Comparison of ENCODE assay signal across 1 cellular context in genomic region chr12:114799574-114800487, GRCh38.
TF ChIP-seq lines count a peak whose summit lies in the region.

No MANE protein-coding gene starts in this region.

TF ChIP-seq in HepG2, 621 proteins besides CTCF, POLR2A, EP300 and RAD21 (continued from another document and continues in another):
- TF ChIP-seq E2F2 (CRISPR knock-in tag; IDR thresholded peaks at IDR 0.05; ENCODE audit: borderline replicate concordance) (no peak), ZBTB20 (CRISPR knock-in tag; IDR thresholded peaks at IDR 0.05; ENCODE audit: borderline replicate concordance, low read depth) (peak; percentile 68; the same call in 1 of the 2 replicates), ZBTB33 (CRISPR knock-in tag; IDR thresholded peaks at IDR 0.05) (peak; percentile 78), ZNF562 (CRISPR knock-in tag; IDR thresholded peaks at IDR 0.05; ENCODE audit: borderline replicate concordance) (no peak), ZNF362 (CRISPR knock-in tag; IDR thresholded peaks at IDR 0.05; ENCODE audit: borderline replicate concordance) (peak; percentile 81), RFXANK (CRISPR knock-in tag; IDR thresholded peaks at IDR 0.05) (no peak), FOXK2 (IDR thresholded peaks at IDR 0.05) (no peak; the same call in 1 of the 2 replicates), JUND (CRISPR knock-in tag; IDR thresholded peaks at IDR 0.05) (peak; percentile 77), MAF1 (CRISPR knock-in tag; IDR thresholded peaks at IDR 0.05; ENCODE audit: borderline replicate concordance) (peak; percentile 65; the same call in 1 of the 2 replicates), THAP11 (CRISPR knock-in tag; IDR thresholded peaks at IDR 0.05) (peak; percentile 82), ZNF614 (CRISPR knock-in tag; IDR thresholded peaks at IDR 0.05; ENCODE audit: borderline replicate concordance) (peak; percentile 100), TBX2 (CRISPR knock-in tag; IDR thresholded peaks at IDR 0.05; ENCODE audit: borderline replicate concordance) (peak; percentile 100), ZSCAN25 (CRISPR knock-in tag; IDR thresholded peaks at IDR 0.05) (peak; percentile 79), SP5 (CRISPR knock-in tag; IDR thresholded peaks at IDR 0.05; ENCODE audit: borderline replicate concordance, low read depth) (peak; percentile 100), ZFP82 (CRISPR knock-in tag; IDR thresholded peaks at IDR 0.05; ENCODE audit: borderline replicate concordance) (no peak), MTA1 (CRISPR knock-in tag; IDR thresholded peaks at IDR 0.05; ENCODE audit: borderline replicate concordance) (peak; percentile 98), TERF1 (CRISPR knock-in tag; IDR thresholded peaks at IDR 0.05) (no peak), ZNF792 (CRISPR knock-in tag; IDR thresholded peaks at IDR 0.05) (peak; percentile 94), SALL1 (CRISPR knock-in tag; IDR thresholded peaks at IDR 0.05) (peak; percentile 99), REPIN1 (CRISPR knock-in tag; IDR thresholded peaks at IDR 0.05; ENCODE audit: borderline replicate concordance, low read depth) (peak; percentile 76), ZNF772 (CRISPR knock-in tag; IDR thresholded peaks at IDR 0.05) (peak; percentile 99), ZBTB44 (CRISPR knock-in tag; IDR thresholded peaks at IDR 0.05) (no peak), CC2D1A (CRISPR knock-in tag; IDR thresholded peaks at IDR 0.05) (no peak), PPARG (CRISPR knock-in tag; conservative IDR thresholded peaks at IDR 0.05) (peak; percentile 75), ZNF770 (CRISPR knock-in tag; IDR thresholded peaks at IDR 0.05) (peak; percentile 81), ZNF484 (CRISPR knock-in tag; IDR thresholded peaks at IDR 0.05; ENCODE audit: borderline replicate concordance, low read depth) (no peak), ZNF652 (CRISPR knock-in tag; IDR thresholded peaks at IDR 0.05; ENCODE audit: borderline replicate concordance, low read depth) (peak; percentile 48), NCOA2 (CRISPR knock-in tag; IDR thresholded peaks at IDR 0.05) (peak; percentile 100), FOXC1 (CRISPR knock-in tag; IDR thresholded peaks at IDR 0.05; ENCODE audit: borderline replicate concordance) (no peak)
- TF ChIP-seq, protein P1, sequence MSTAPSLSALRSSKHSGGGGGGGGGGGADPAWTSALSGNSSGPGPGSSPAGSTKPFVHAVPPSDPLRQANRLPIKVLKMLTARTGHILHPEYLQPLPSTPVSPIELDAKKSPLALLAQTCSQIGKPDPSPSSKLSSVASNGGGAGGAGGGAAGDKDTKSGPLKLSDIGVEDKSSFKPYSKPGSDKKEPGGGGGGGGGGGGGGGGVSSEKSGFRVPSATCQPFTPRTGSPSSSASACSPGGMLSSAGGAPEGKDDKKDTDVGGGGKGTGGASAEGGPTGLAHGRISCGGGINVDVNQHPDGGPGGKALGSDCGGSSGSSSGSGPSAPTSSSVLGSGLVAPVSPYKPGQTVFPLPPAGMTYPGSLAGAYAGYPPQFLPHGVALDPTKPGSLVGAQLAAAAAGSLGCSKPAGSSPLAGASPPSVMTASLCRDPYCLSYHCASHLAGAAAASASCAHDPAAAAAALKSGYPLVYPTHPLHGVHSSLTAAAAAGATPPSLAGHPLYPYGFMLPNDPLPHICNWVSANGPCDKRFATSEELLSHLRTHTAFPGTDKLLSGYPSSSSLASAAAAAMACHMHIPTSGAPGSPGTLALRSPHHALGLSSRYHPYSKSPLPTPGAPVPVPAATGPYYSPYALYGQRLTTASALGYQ (CRISPR knock-in tag; IDR thresholded peaks at IDR 0.05) = peak; percentile 100
- TF ChIP-seq, protein P2, sequence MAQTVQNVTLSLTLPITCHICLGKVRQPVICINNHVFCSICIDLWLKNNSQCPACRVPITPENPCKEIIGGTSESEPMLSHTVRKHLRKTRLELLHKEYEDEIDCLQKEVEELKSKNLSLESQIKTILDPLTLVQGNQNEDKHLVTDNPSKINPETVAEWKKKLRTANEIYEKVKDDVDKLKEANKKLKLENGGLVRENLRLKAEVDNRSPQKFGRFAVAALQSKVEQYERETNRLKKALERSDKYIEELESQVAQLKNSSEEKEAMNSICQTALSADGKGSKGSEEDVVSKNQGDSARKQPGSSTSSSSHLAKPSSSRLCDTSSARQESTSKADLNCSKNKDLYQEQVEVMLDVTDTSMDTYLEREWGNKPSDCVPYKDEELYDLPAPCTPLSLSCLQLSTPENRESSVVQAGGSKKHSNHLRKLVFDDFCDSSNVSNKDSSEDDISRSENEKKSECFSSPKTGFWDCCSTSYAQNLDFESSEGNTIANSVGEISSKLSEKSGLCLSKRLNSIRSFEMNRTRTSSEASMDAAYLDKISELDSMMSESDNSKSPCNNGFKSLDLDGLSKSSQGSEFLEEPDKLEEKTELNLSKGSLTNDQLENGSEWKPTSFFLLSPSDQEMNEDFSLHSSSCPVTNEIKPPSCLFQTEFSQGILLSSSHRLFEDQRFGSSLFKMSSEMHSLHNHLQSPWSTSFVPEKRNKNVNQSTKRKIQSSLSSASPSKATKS (CRISPR knock-in tag; IDR thresholded peaks at IDR 0.05) = peak; percentile 97
- TF ChIP-seq, protein P3, sequence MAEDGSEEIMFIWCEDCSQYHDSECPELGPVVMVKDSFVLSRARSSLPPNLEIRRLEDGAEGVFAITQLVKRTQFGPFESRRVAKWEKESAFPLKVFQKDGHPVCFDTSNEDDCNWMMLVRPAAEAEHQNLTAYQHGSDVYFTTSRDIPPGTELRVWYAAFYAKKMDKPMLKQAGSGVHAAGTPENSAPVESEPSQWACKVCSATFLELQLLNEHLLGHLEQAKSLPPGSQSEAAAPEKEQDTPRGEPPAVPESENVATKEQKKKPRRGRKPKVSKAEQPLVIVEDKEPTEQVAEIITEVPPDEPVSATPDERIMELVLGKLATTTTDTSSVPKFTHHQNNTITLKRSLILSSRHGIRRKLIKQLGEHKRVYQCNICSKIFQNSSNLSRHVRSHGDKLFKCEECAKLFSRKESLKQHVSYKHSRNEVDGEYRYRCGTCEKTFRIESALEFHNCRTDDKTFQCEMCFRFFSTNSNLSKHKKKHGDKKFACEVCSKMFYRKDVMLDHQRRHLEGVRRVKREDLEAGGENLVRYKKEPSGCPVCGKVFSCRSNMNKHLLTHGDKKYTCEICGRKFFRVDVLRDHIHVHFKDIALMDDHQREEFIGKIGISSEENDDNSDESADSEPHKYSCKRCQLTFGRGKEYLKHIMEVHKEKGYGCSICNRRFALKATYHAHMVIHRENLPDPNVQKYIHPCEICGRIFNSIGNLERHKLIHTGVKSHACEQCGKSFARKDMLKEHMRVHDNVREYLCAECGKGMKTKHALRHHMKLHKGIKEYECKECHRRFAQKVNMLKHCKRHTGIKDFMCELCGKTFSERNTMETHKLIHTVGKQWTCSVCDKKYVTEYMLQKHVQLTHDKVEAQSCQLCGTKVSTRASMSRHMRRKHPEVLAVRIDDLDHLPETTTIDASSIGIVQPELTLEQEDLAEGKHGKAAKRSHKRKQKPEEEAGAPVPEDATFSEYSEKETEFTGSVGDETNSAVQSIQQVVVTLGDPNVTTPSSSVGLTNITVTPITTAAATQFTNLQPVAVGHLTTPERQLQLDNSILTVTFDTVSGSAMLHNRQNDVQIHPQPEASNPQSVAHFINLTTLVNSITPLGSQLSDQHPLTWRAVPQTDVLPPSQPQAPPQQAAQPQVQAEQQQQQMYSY (CRISPR knock-in tag; IDR thresholded peaks at IDR 0.05) = peak; percentile 66
